In genomic region chr3:55367396-55367795, GRCh38 we compare ENCODE assay signal across 18 cellular contexts.
"Had no signal": no experiment of that assay in that cellular context is flagged by ENCODE, and none has a peak within 500 bp of the region (broad histone marks: within the 10 kb centered on the region; RNA-seq: fewer than 3 reads in every experiment).

No MANE protein-coding gene starts in this region.

- H3K36me3 ChIP-seq: left lung, ovary, spleen, suprapubic skin, thoracic aorta, tibial artery, upper lobe of right lung had no signal

- H3K9me3 ChIP-seq: left lung, ovary, spleen, suprapubic skin, thoracic aorta, tibial artery, upper lobe of right lung had no signal

- DNase-seq: hippocampal formation; kidney glomerular epithelial cell; left colon; left lung; mesendoderm; naive thymus-derived CD4-positive, alpha-beta T cell; ovary; retina; right cardiac atrium; small intestine; spleen; stimulated activated CD4-positive, alpha-beta T cell treated with anti-CD3 and anti-CD28 coated beads, Interleukin-4, amount 100 ng/mL, for 24 hours; stimulated activated naive CD4-positive, alpha-beta T cell; tibial artery; upper lobe of right lung had no signal

- H3K4me3 ChIP-seq: left lung, lung, ovary, spleen, suprapubic skin, thoracic aorta, tibial artery, upper lobe of right lung had no signal

- H3K27ac ChIP-seq: left lung, ovary, spleen, suprapubic skin, thoracic aorta, tibial artery, upper lobe of right lung had no signal

- H3K4me1 ChIP-seq: left lung, spleen, suprapubic skin, tibial artery, upper lobe of right lung had no signal

- H3K27me3 ChIP-seq: left lung, ovary, spleen, upper lobe of right lung had no signal
